In genomic region chr11:62512961-62513360, GRCh38 we compare ENCODE assay signal across 11 cellular contexts.
"Had no signal": no experiment of that assay in that cellular context is flagged by ENCODE, and none has a peak within 500 bp of the region (broad histone marks: within the 10 kb centered on the region; RNA-seq: fewer than 3 reads in every experiment).

No MANE protein-coding gene starts in this region.

- H3K4me3 ChIP-seq: lung, thoracic aorta had no signal

- H3K9me3 ChIP-seq: thoracic aorta had no signal

- DNase-seq: activated CD4-positive, alpha-beta T cell treated with anti-CD3 and anti-CD28 coated beads, Interleukin-2, amount 50 U/mL, for 4 hours; activated CD8-positive, alpha-beta memory T cell treated with anti-CD3 and anti-CD28 coated beads, Interleukin-2, amount 10 ng/mL, durations not matched to agents 7 days and 5 days; activated effector memory CD4-positive, alpha-beta T cell treated with Interleukin-2 at 50 U/mL for 16 hours; activated T-cell treated with anti-CD3 and anti-CD28 coated beads, Interleukin-2, amount 50 U/mL, for 24 hours; central memory CD4-positive, alpha-beta T cell; nephron progenitor cell; stimulated activated CD4-positive, alpha-beta T cell treated with anti-CD3 and anti-CD28 coated beads, Interleukin-2, amount 100 ng/mL, for 48 hours; stimulated activated naive CD8-positive, alpha-beta T cell treated with anti-CD3 and anti-CD28 coated beads, Interleukin-15, amount 100 ng/mL, for 72 hours had no signal

- ATAC-seq: activated CD4-positive, CD25-positive, alpha-beta regulatory T cell treated with anti-CD3 and anti-CD28 coated beads, Interleukin-2, amount 50 U/mL, for 24 hours; activated CD8-positive, alpha-beta memory T cell treated with anti-CD3 and anti-CD28 coated beads, Interleukin-2, amount 10 ng/mL, durations not matched to agents 7 days and 5 days; stimulated activated naive CD8-positive, alpha-beta T cell treated with anti-CD3 and anti-CD28 coated beads, Interleukin-15, amount 100 ng/mL, for 72 hours had no signal
